8 cellular contexts compared by ENCODE assay signal in genomic region chr11:67260885-67261634, GRCh38. TPM values are rescaled to one million over a fixed set of nuclear protein-coding genes. Genes with fewer than 3 reads are reported as not detected.
DNase-seq lines count a peak whose midpoint lies in the region; FAIRE-seq and TF ChIP-seq lines count a peak whose summit lies in the region.
"Not testable (repeated sequence)": the region's sequence is repeated elsewhere in the genome, so short reads cannot be mapped to it uniquely, and the experiment has no call there.

No MANE protein-coding gene starts in this region.

- DNase-seq in DMS 273 (lab: John Stamatoyannopoulos, UW; ENCODE audit: unreplicated experiment) (peak; percentile 69), NCI-H1105 treated with DMSO at 0.1 percent for 48 hours (lab: John Stamatoyannopoulos, UW) (peak; percentile 28), adrenal gland (peak in 5 of 7 donors; percentile 47 to 64 (median 54)), kidney (peak; percentile 85), tibial artery (peak; percentile 21 to 77)
- not testable (repeated sequence) for DNase-seq in esophagus muscularis mucosa (ENCODE audit: extremely low spot score)

- WGBS in adrenal gland, 4 donors = 33 to 70% (median 47%) methylated on average over 13 to 49 of the region's 49 CpGs
- WGBS in esophagus muscularis mucosa = 68% methylated on average over 23 of the region's 49 CpGs

- H3K4me3 ChIP-seq in adrenal gland = peak overlapping the region in 1 of 4 donors; percentile 8
- peak overlapping the region; percentile 49 to 57 (median 52) for H3K4me3 ChIP-seq in esophagus muscularis mucosa
- peak overlapping the region; percentile 37 to 55 for H3K4me3 ChIP-seq in kidney (ENCODE audit: low read length in 2 of 2)
- H3K4me3 ChIP-seq in parathyroid adenoma (ENCODE audit: low read depth, low read length) = peak overlapping the region; percentile 25
- peak overlapping the region; percentile 33 to 46 for H3K4me3 ChIP-seq in tibial artery

- not testable (repeated sequence) for TF ChIP-seq CTCF in adrenal gland (IDR thresholded peaks at IDR 0.05); esophagus muscularis mucosa (IDR thresholded peaks at IDR 0.05); kidney (IDR thresholded peaks at IDR 0.05; ENCODE audit: borderline replicate concordance, extremely low read depth, insufficient read depth); parathyroid adenoma (IDR thresholded peaks at IDR 0.05); tibial artery (IDR thresholded peaks at IDR 0.05)

- peaks cover 10% of the 10 kb centered on the region for H3K36me3 Mint-ChIP-seq in T-helper 1 cell treated with Interleukin-12 subunit alpha and Interleukin-12 subunit beta and Interleukin-4 antibody, amounts not matched to agents 30 μg/mL and 1 μg/mL, for 36 hours (ENCODE audit: low read depth)

- not testable (repeated sequence) for H3K9me3 ChIP-seq in adrenal gland (replicated peaks in 1 of 3); esophagus muscularis mucosa; kidney (ENCODE audit: control insufficient read depth in 1 of 2, low read length in 2 of 2); parathyroid adenoma (ENCODE audit: control insufficient read depth, low read length); tibial artery

- not testable (repeated sequence) for TF ChIP-seq POLR2A in adrenal gland (IDR thresholded peaks at IDR 0.05); esophagus muscularis mucosa (IDR thresholded peaks at IDR 0.05; ENCODE audit: low read depth)

- H3K9me3 Mint-ChIP-seq in T-helper 1 cell treated with Interleukin-12 subunit alpha and Interleukin-12 subunit beta and Interleukin-4 antibody, amounts not matched to agents 30 μg/mL and 1 μg/mL, for 36 hours = not testable (repeated sequence)

- not testable (repeated sequence) for FAIRE-seq in kidney (lab: Jason Lieb, UNC)

- peaks cover 0 to 11% of the 10 kb centered on the region in 2 donors for H3K36me3 ChIP-seq in adrenal gland (replicated peaks in 1 of 2)
- H3K36me3 ChIP-seq in esophagus muscularis mucosa = peaks cover 7 to 19% (median 13%) of the 10 kb centered on the region in 4 donors
- not testable (repeated sequence) for H3K36me3 ChIP-seq in kidney (ENCODE audit: control insufficient read depth in 1 of 2, insufficient read depth in 2 of 2, low read length in 2 of 2); parathyroid adenoma (ENCODE audit: control insufficient read depth, insufficient read depth, low read length)
- peaks cover 1 to 13% (median 8%) of the 10 kb centered on the region in 3 donors for H3K36me3 ChIP-seq in tibial artery

- H3K27me3 Mint-ChIP-seq in T-helper 1 cell treated with Interleukin-12 subunit alpha and Interleukin-12 subunit beta and Interleukin-4 antibody, amounts not matched to agents 30 μg/mL and 1 μg/mL, for 36 hours (ENCODE audit: low read depth) = not testable (repeated sequence)

- intact Hi-C loops in adrenal gland (cut with DNase I); kidney (cut with DNase I): not testable (repeated sequence)
- intact Hi-C loops in esophagus muscularis mucosa (cut with DNase I) (loop anchor here (5.0 kb wide), 1 partner anchor 121 kb away; no protein-coding TSS in a partner anchor), tibial artery (cut with DNase I; ENCODE audit: low total_unique reads) (loop anchor here (10.0 kb wide), 1 partner anchor 114 kb away; the partner anchor contains the start of gene CLCF1)

- H3K4me2 ChIP-seq in parathyroid adenoma (ENCODE audit: low read length) = peak overlapping the region; percentile 68

- not testable (repeated sequence) for H3K27me3 ChIP-seq in adrenal gland; esophagus muscularis mucosa; parathyroid adenoma (ENCODE audit: control insufficient read depth, insufficient read depth, low read length); tibial artery

- peak overlapping the region; percentile 63 for H2AFZ ChIP-seq in parathyroid adenoma

- peak overlapping the region in 1 of 2 donors; percentile 67 for H3K9ac ChIP-seq in kidney (ENCODE audit: low read length in 2 of 2)
- not testable (repeated sequence) for H3K9ac ChIP-seq in parathyroid adenoma

- not testable (repeated sequence) for H3K79me2 ChIP-seq in parathyroid adenoma

- peaks cover 12 to 27% of the 10 kb centered on the region in 2 donors for H3K4me1 ChIP-seq in adrenal gland (replicated peaks in 1 of 2)
- H3K4me1 ChIP-seq in esophagus muscularis mucosa = peaks cover 21 to 42% (median 33%) of the 10 kb centered on the region in 4 donors
- H3K4me1 ChIP-seq in kidney (ENCODE audit: control insufficient read depth in 1 of 2, insufficient read depth in 1 of 2, low read depth in 1 of 2, low read length in 2 of 2) = peaks cover 0 to 15% of the 10 kb centered on the region in 2 donors
- not testable (repeated sequence) for H3K4me1 ChIP-seq in parathyroid adenoma
- H3K4me1 ChIP-seq in tibial artery = peaks cover 0 to 35% (median 29%) of the 10 kb centered on the region in 4 donors

- H3K27ac Mint-ChIP-seq in T-helper 1 cell treated with Interleukin-12 subunit alpha and Interleukin-12 subunit beta and Interleukin-4 antibody, amounts not matched to agents 30 μg/mL and 1 μg/mL, for 36 hours = not testable (repeated sequence)

- peak overlapping the region; percentile 63 for H3K4me3 Mint-ChIP-seq in T-helper 1 cell treated with Interleukin-12 subunit alpha and Interleukin-12 subunit beta and Interleukin-4 antibody, amounts not matched to agents 30 μg/mL and 1 μg/mL, for 36 hours

- peaks cover 53% of the 10 kb centered on the region for H3K4me1 Mint-ChIP-seq in T-helper 1 cell treated with Interleukin-12 subunit alpha and Interleukin-12 subunit beta and Interleukin-4 antibody, amounts not matched to agents 30 μg/mL and 1 μg/mL, for 36 hours (ENCODE audit: low read depth)

- not testable (repeated sequence) for TF ChIP-seq EP300 in esophagus muscularis mucosa (IDR thresholded peaks at IDR 0.05)

- not testable (repeated sequence) for H3K27ac ChIP-seq in adrenal gland; kidney (ENCODE audit: low read depth in 2 of 2, low read length in 2 of 2); parathyroid adenoma
- H3K27ac ChIP-seq in esophagus muscularis mucosa (replicated peaks in 1 of 4) = peak overlapping the region in 3 of 4 donors; percentile 0 to 57 (median 10)
- H3K27ac ChIP-seq in tibial artery = peak overlapping the region in 1 of 2 donors; percentile 29

RNA-seq across cellular contexts. Expression of gene GRK2, which starts 5.2 kb away (rescaled TPM):
- total RNA-seq in adrenal gland (10 to 100 TPM; 43.4 to 73.7 (median 59.6) TPM), esophagus muscularis mucosa (10 to 100 TPM; 46.9 to 68.8 (median 59.5) TPM), kidney (80.8 TPM)
- polyA plus RNA-seq in adrenal gland (100 to 1,000 TPM in 1 of 3 donors, 10 to 100 TPM in 2; 26.4 to 159 (median 71.3) TPM), kidney (ENCODE audit: insufficient read depth, low read depth, low replicate concordance) (28.2 TPM)

RNA-seq across cellular contexts. Expression of gene ANKRD13D, which starts 28.0 kb away (rescaled TPM):
- total RNA-seq in adrenal gland (10 to 100 TPM in 7 of 8 donors, 1 to 10 TPM in 1; 9.2 to 52.9 (median 40.4) TPM), esophagus muscularis mucosa (10 to 100 TPM; 27.7 to 53.0 (median 39.5) TPM), kidney (68.3 TPM)
- polyA plus RNA-seq in adrenal gland (100 to 1,000 TPM in 1 of 3 donors, 10 to 100 TPM in 1, 1 to 10 TPM in 1; 8.7 to 205 (median 99.8) TPM), kidney (ENCODE audit: insufficient read depth, low read depth, low replicate concordance) (21.9 TPM)

RNA-seq across cellular contexts. Expression of gene SSH3, which starts 42.3 kb away (rescaled TPM):
- total RNA-seq in adrenal gland (10 to 100 TPM; 10.8 to 31.2 (median 25.7) TPM), esophagus muscularis mucosa (10 to 100 TPM; 28.2 to 51.5 (median 44.0) TPM), kidney (68.9 TPM)
- polyA plus RNA-seq in adrenal gland (10 to 100 TPM in 2 of 3 donors, 1 to 10 TPM in 1; 4.2 to 35.2 (median 21.8) TPM), kidney (ENCODE audit: insufficient read depth, low read depth, low replicate concordance) (25.0 TPM)
